In genomic region chr10:117896517-117896916, GRCh38 we compare ENCODE assay signal across 15 cellular contexts.
DNase-seq lines count a peak whose midpoint lies in the region; ATAC-seq and TF ChIP-seq lines count a peak whose summit lies in the region.
"Had no signal": no experiment of that assay in that cellular context is flagged by ENCODE, and none has a peak within 500 bp of the region (broad histone marks: within the 10 kb centered on the region; RNA-seq: fewer than 3 reads in every experiment).

No MANE protein-coding gene starts in this region.

- H3K9me3 ChIP-seq in Karpas-422 (ENCODE audit: low read length) (no peaks in the 10 kb centered on the region), OCI-LY7 (ENCODE audit: low read length) (no peaks in the 10 kb centered on the region), trophoblast cell (ENCODE audit: insufficient read depth, low read depth, low read length) (no peaks in the 10 kb centered on the region)
- H3K9me3 ChIP-seq: Caco-2, SJSA1 had no signal

- no peak overlapping the region for H4K8ac ChIP-seq in trophoblast cell (ENCODE audit: low read depth, low read length)

- WGBS in trophoblast cell (ENCODE audit: extremely low coverage, insufficient coverage, insufficient read length), result no CpG with 5 or more reads among the region's 3 CpGs

- no peak overlapping the region for H2BK12ac ChIP-seq in trophoblast cell (ENCODE audit: low read length)

- peaks cover 29% of the 10 kb centered on the region for H3K4me1 Mint-ChIP-seq in GM23338

- H2AFZ ChIP-seq in GM23338 (peak overlapping the region; percentile 56; the same call in 1 of the 2 replicates), Karpas-422 (ENCODE audit: low read length) (no peak overlapping the region), OCI-LY7 (ENCODE audit: low read length) (no peak overlapping the region; the same call in 1 of the 2 replicates), trophoblast cell (ENCODE audit: insufficient read depth, low read length, poor library complexity) (no peak overlapping the region)

- H3K27ac Mint-ChIP-seq in GM23338, result no peak overlapping the region

- no peak for TF ChIP-seq CTCF in GM23338 (conservative IDR thresholded peaks at IDR 0.05; ENCODE audit: low read depth in 2 of 2)
- TF ChIP-seq CTCF in OCI-LY7 (conservative IDR thresholded peaks at IDR 0.05; ENCODE audit: low read length), result no peak

- no peak overlapping the region for H3K4ac ChIP-seq in trophoblast cell (ENCODE audit: low read depth, low read length)

- POLR2A ChIA-PET in OCI-LY7 (lab: Charles Lee), result interaction anchor here (1.1 kb wide), 1 partner anchor 145 kb away, joined by 5 read pairs; no protein-coding TSS in a partner anchor

- peaks cover 2% of the 10 kb centered on the region for H3K27me3 Mint-ChIP-seq in GM23338 (ENCODE audit: insufficient read depth, low read depth, poor library complexity)

- no peak for ATAC-seq in GM23338

- H2BK120ac ChIP-seq in trophoblast cell (ENCODE audit: insufficient read depth, low read length, poor library complexity), result no peak overlapping the region

- H3K36me3 Mint-ChIP-seq in GM23338 (ENCODE audit: low read depth), result no peaks in the 10 kb centered on the region; the same call in 2 of the 3 replicates

- H3K36me3 ChIP-seq in GM23338 (ENCODE audit: insufficient read depth) (no peaks in the 10 kb centered on the region; the same call in 1 of the 2 replicates), Karpas-422 (ENCODE audit: insufficient read depth, low read length) (no peaks in the 10 kb centered on the region), OCI-LY7 (ENCODE audit: insufficient read depth, low read length) (no peaks in the 10 kb centered on the region), trophoblast cell (ENCODE audit: control insufficient read depth in 1 of 2, insufficient read depth in 2 of 2, low read length in 2 of 2) (no peaks in the 10 kb centered on the region)
- H3K36me3 ChIP-seq: SJSA1 had no signal

- H2AK5ac ChIP-seq in trophoblast cell (ENCODE audit: low read length), result no peak overlapping the region

- no peak overlapping the region for H3K23ac ChIP-seq in trophoblast cell (ENCODE audit: low read length)

- no peak overlapping the region for H4K91ac ChIP-seq in trophoblast cell (ENCODE audit: low read depth, low read length)

- no peaks in the 10 kb centered on the region for H3K9me3 Mint-ChIP-seq in GM23338

- H3K27me3 ChIP-seq in GM23338 (ENCODE audit: insufficient read depth) (no peaks in the 10 kb centered on the region), Karpas-422 (ENCODE audit: low read length) (peaks cover 5% of the 10 kb centered on the region; the same call in 1 of the 2 replicates), trophoblast cell (ENCODE audit: insufficient read depth, low read length) (no peaks in the 10 kb centered on the region)
- H3K27me3 ChIP-seq: SJSA1 had no signal

- no TSS peak for BruUV-seq in OCI-LY7 (replicated peaks; lab: Mats Ljungman, UMichigan)

- H3K9me2 ChIP-seq in GM23338 (ENCODE audit: insufficient read depth) (peaks cover 8% of the 10 kb centered on the region), Karpas-422 (replicated peaks; ENCODE audit: insufficient read depth, low read length) (no peaks in the 10 kb centered on the region), OCI-LY7 (ENCODE audit: insufficient read depth, low read length) (no peaks in the 10 kb centered on the region)

- H3K4me3 ChIP-seq in GM23338 (no peak overlapping the region), Karpas-422 (ENCODE audit: low read length) (no peak overlapping the region), OCI-LY7 (ENCODE audit: low read depth, low read length, poor library complexity, severe bottlenecking) (no peak overlapping the region), trophoblast cell (ENCODE audit: low read depth, low read length) (no peak overlapping the region)
- H3K4me3 ChIP-seq: SJSA1 had no signal

- H3K79me2 ChIP-seq in GM23338 (replicated peaks; ENCODE audit: insufficient read depth) (no peaks in the 10 kb centered on the region), Karpas-422 (ENCODE audit: low read length) (no peaks in the 10 kb centered on the region), OCI-LY7 (ENCODE audit: insufficient read depth, low read depth, low read length) (no peaks in the 10 kb centered on the region), trophoblast cell (ENCODE audit: control insufficient read depth, insufficient read depth, low read length, poor library complexity) (no peaks in the 10 kb centered on the region)

- H3K18ac ChIP-seq in trophoblast cell (ENCODE audit: low read length), result no peak overlapping the region

- no peak overlapping the region for H3K9ac ChIP-seq in Karpas-422 (ENCODE audit: low read length)
- H3K9ac ChIP-seq in trophoblast cell (ENCODE audit: low read length), result no peak overlapping the region

- no peaks in the 10 kb centered on the region for H3K79me1 ChIP-seq in trophoblast cell (ENCODE audit: low read length)

- H3F3A ChIP-seq in GM23338 (replicated peaks; ENCODE audit: low read depth), result no peaks in the 10 kb centered on the region

- CTCF ChIA-PET in OCI-LY7 (lab: Charles Lee; ENCODE audit: unreplicated experiment), result no interaction called here

- no peak overlapping the region for H3K4me3 Mint-ChIP-seq in GM23338

- H3K27ac ChIP-seq in GM23338 (ENCODE audit: low read depth) (no peak overlapping the region), Karpas-422 (ENCODE audit: low read length) (no peak overlapping the region), OCI-LY7 (ENCODE audit: low read depth, low read length, poor library complexity, severe bottlenecking) (no peak overlapping the region), trophoblast cell (ENCODE audit: low read depth, low read length) (no peak overlapping the region)
- H3K27ac ChIP-seq: C4-2B, RWPE1, SJSA1 had no signal

- H4K20me1 ChIP-seq in GM23338 (replicated peaks; ENCODE audit: insufficient read depth), result no peaks in the 10 kb centered on the region
- no peaks in the 10 kb centered on the region for H4K20me1 ChIP-seq in Karpas-422 (ENCODE audit: insufficient read depth, low read depth, low read length)
- no peaks in the 10 kb centered on the region for H4K20me1 ChIP-seq in OCI-LY7 (ENCODE audit: insufficient read depth, low read length)

- intact Hi-C loops in OCI-LY7 (cut with micrococcal nuclease; ENCODE audit: unreplicated experiment), result no loop called here

- no peak overlapping the region for H3K14ac ChIP-seq in trophoblast cell (ENCODE audit: low read length)

- H2BK5ac ChIP-seq in trophoblast cell (ENCODE audit: low read depth, low read length, poor library complexity), result no peak overlapping the region

- H3K4me1 ChIP-seq in GM23338 (ENCODE audit: insufficient read depth) (peaks cover 35% of the 10 kb centered on the region), Karpas-422 (ENCODE audit: low read length) (no peaks in the 10 kb centered on the region), OCI-LY7 (ENCODE audit: insufficient read depth, low read length, poor library complexity, severe bottlenecking) (no peaks in the 10 kb centered on the region), trophoblast cell (ENCODE audit: control insufficient read depth in 1 of 2, insufficient read depth in 2 of 2, low read length in 2 of 2) (no peaks in the 10 kb centered on the region)
- H3K4me1 ChIP-seq: Caco-2, SJSA1 had no signal

- no peak for DNase-seq in GM23338 (ENCODE audit: low spot score)
- peak; percentile 62 for DNase-seq in Karpas-422
- DNase-seq in OCI-LY7 (ENCODE audit: low spot score), result peak; percentile 6
- no peak for DNase-seq in trophoblast cell
- DNase-seq in SK-N-DZ (ENCODE audit: low spot score), result no peak
- no peak for DNase-seq in stimulated activated CD4-positive, alpha-beta T cell treated with anti-CD3 and anti-CD28 coated beads, Interleukin-4, amount 100 ng/mL, for 1 hour
- DNase-seq in NCI-H128 (lab: John Stamatoyannopoulos, UW; ENCODE audit: unreplicated experiment), result no peak
- DNase-seq: Caco-2, NCI-H1417 treated with DMSO at 0.1 percent for 48 hours, NCI-H2029, NCI-H510A treated with DMSO at 0.1 percent for 48 hours, T-helper 9 cell had no signal

- no peak overlapping the region for H3K4me2 ChIP-seq in GM23338
- no peak overlapping the region for H3K4me2 ChIP-seq in Karpas-422 (ENCODE audit: low read depth, low read length, poor library complexity, severe bottlenecking)
- H3K4me2 ChIP-seq in OCI-LY7 (ENCODE audit: low read length), result no peak overlapping the region
- H3K4me2 ChIP-seq in trophoblast cell (ENCODE audit: low read length), result no peak overlapping the region

- H4K12ac ChIP-seq in trophoblast cell (ENCODE audit: low read depth, low read length), result no peak overlapping the region

TF ChIP-seq in GM23338, 12 proteins besides CTCF, POLR2A, EP300 and RAD21 (continues in another document):
- TF ChIP-seq EZH2 (IDR thresholded peaks at IDR 0.05; ENCODE audit: low read depth, unreplicated experiment), result no peak
- no peak for TF ChIP-seq CREB1 (CRISPR knock-in tag; IDR thresholded peaks at IDR 0.05; ENCODE audit: low read depth)
- no peak for TF ChIP-seq ETS1 (IDR thresholded peaks at IDR 0.05)
- no peak for TF ChIP-seq POLR2AphosphoS5 (IDR thresholded peaks at IDR 0.05; ENCODE audit: low read depth)

Comparison
In these comparisons a context has a peak if more than half of its experiments do, and no peak if none do; other contexts are left out.
1. DNase-seq: peak in Karpas-422 (single experiment) and OCI-LY7 (single experiment); none in GM23338 (single experiment), trophoblast cell (0 of 2), SK-N-DZ (single experiment), stimulated activated CD4-positive, alpha-beta T cell treated with anti-CD3 and anti-CD28 coated beads, Interleukin-4, amount 100 ng/mL, for 1 hour (single experiment) and NCI-H128 (single experiment).